In the genomic region with DNA sequence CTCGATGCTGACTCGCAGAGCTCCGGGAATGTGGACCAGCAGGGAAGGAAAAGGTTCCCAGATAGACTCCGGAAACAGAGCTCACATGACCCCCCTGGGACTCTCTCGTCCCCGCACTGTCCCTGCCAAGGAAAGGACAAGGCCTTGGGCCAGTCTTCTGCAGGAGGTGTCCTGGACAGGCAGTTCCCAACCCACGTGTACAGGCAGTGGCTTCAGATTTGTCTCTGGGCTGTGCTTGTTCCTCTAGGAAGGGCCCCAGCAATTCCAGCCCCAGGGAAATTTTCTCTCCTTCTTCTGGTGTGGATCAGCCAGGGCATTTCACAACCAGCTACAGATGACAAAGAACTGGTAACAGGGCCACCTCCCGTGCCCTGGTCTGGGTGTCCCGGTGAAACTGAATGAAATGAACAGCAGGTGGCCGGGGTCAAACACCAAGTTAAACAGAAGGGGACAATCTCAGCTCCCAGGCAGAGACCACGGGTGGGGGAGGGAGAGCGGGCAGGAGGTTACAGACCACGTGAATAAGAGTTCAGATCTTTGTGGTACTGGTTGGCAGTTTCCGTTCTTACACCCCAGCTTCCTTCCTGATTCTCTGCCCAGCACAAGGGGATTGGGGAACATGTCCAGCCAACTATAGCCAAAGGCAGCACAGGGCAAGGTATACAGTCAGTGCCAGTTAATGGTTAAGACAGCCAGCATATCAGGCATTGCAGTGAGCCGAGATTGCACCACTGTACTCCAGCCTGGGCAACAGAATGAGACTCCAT, we compare ENCODE assay signal across 8 cellular contexts. TPM values are rescaled to one million over a fixed set of nuclear protein-coding genes. Genes with fewer than 3 reads are reported as not detected.
DNase-seq lines count a peak whose midpoint lies in the region; ATAC-seq lines count a peak whose summit lies in the region.
"Had no signal": no experiment of that assay in that cellular context is flagged by ENCODE, and none has a peak within 500 bp of the region (broad histone marks: within the 10 kb centered on the region; RNA-seq: fewer than 3 reads in every experiment).

No MANE protein-coding gene starts in this region.

- ATAC-seq in activated CD8-positive, alpha-beta memory T cell treated with anti-CD3 and anti-CD28 coated beads, Interleukin-2, amount 10 ng/mL, durations not matched to agents 7 days and 5 days: no peak
- ATAC-seq in HG02884 (IDR thresholded peaks at IDR 0.05; ENCODE audit: unreplicated experiment): no peak
- ATAC-seq: HCT116 had no signal

- no peaks in the 10 kb centered on the region for H3K27me3 Mint-ChIP-seq in activated CD8-positive, alpha-beta memory T cell treated with anti-CD3 and anti-CD28 coated beads, Interleukin-2, amount 10 ng/mL, durations not matched to agents 7 days and 5 days

- H3K27ac ChIP-seq in substantia nigra (ENCODE audit: low read depth, low read length, poor library complexity, severe bottlenecking): peak overlapping the region; percentile 8

- H3K36me3 Mint-ChIP-seq in activated CD8-positive, alpha-beta memory T cell treated with anti-CD3 and anti-CD28 coated beads, Interleukin-2, amount 10 ng/mL, durations not matched to agents 7 days and 5 days: peaks cover 20% of the 10 kb centered on the region

- no peaks in the 10 kb centered on the region for H3K9me3 Mint-ChIP-seq in activated CD8-positive, alpha-beta memory T cell treated with anti-CD3 and anti-CD28 coated beads, Interleukin-2, amount 10 ng/mL, durations not matched to agents 7 days and 5 days (ENCODE audit: low read depth)

- H3K27ac Mint-ChIP-seq in activated CD8-positive, alpha-beta memory T cell treated with anti-CD3 and anti-CD28 coated beads, Interleukin-2, amount 10 ng/mL, durations not matched to agents 7 days and 5 days: peak overlapping the region; percentile 99

- CTCF ChIA-PET in activated CD8-positive, alpha-beta memory T cell treated with anti-CD3 and anti-CD28 coated beads, Interleukin-2, amount 10 ng/mL, durations not matched to agents 7 days and 5 days (lab: Charles Lee): interaction anchor here (0.5 to 8.2 kb wide), 11 partner anchors 9 to 333 kb away, joined by 3 to 60 read pairs (median 4); a partner anchor contains a TSS

- DNase-seq in Kasumi-1 (lab: John Stamatoyannopoulos, UW) (peak; percentile 67 to 77), islet precursor cell (peak; percentile 68), substantia nigra (lab: John Stamatoyannopoulos, UW) (peak in 22 of 49 donors; percentile 9 to 56 (median 26)), HK-2 (ENCODE audit: unreplicated experiment) (no peak), NCI-H748 (lab: John Stamatoyannopoulos, UW; ENCODE audit: unreplicated experiment) (no peak)
- peak; percentile 87 for DNase-seq in activated CD8-positive, alpha-beta memory T cell treated with anti-CD3 and anti-CD28 coated beads, Interleukin-2, amount 10 ng/mL, durations not matched to agents 7 days and 5 days

- H3K4me1 Mint-ChIP-seq in activated CD8-positive, alpha-beta memory T cell treated with anti-CD3 and anti-CD28 coated beads, Interleukin-2, amount 10 ng/mL, durations not matched to agents 7 days and 5 days: peaks cover 98% of the 10 kb centered on the region

- peak overlapping the region; percentile 85 for H3K4me3 Mint-ChIP-seq in activated CD8-positive, alpha-beta memory T cell treated with anti-CD3 and anti-CD28 coated beads, Interleukin-2, amount 10 ng/mL, durations not matched to agents 7 days and 5 days

RNA-seq across cellular contexts. Expression of a gene that starts 52.2 kb away (rescaled TPM):
- total RNA-seq in activated CD8-positive, alpha-beta memory T cell treated with anti-CD3 and anti-CD28 coated beads, Interleukin-2, amount 10 ng/mL, durations not matched to agents 7 days and 5 days: 100 to 1,000 TPM; 148 to 174 TPM

Comparison
In these comparisons a context has a peak if more than half of its experiments do, and no peak if none do; other contexts are left out.
1. DNase-seq: peak in Kasumi-1 (2 of 2), activated CD8-positive, alpha-beta memory T cell treated with anti-CD3 and anti-CD28 coated beads, Interleukin-2, amount 10 ng/mL, durations not matched to agents 7 days and 5 days (single experiment) and islet precursor cell (single experiment); none in HK-2 (single experiment) and NCI-H748 (single experiment).